7 cellular contexts compared by ENCODE assay signal in genomic region chr20:4083103-4083864, GRCh38.
A peak's percentile ranks its signal among the peaks of the same experiment; 100 is the strongest.
DNase-seq lines count a peak whose midpoint lies in the region; ATAC-seq and TF ChIP-seq lines count a peak whose summit lies in the region.

No MANE protein-coding gene starts in this region.

- H3K9me3 ChIP-seq in HUES64 (ENCODE audit: insufficient read depth, low read depth, low read length) (no peaks in the 10 kb centered on the region), T-helper 17 cell (ENCODE audit: control insufficient read depth, low read length, poor library complexity, severe bottlenecking) (no peaks in the 10 kb centered on the region), skeletal muscle tissue (ENCODE audit: control insufficient read depth in 3 of 3, low read length in 3 of 3) (no peaks in the 10 kb centered on the region)

- ATAC-seq in T-helper 17 cell (no peak), HG03025 (IDR thresholded peaks at IDR 0.05; ENCODE audit: low FRiP score, unreplicated experiment) (no peak)

- H3K27me3 Mint-ChIP-seq in T-helper 17 cell, result no peaks in the 10 kb centered on the region

- peak overlapping the region; percentile 91 for H3K27ac Mint-ChIP-seq in T-helper 17 cell

- peak overlapping the region; percentile 37; the same call in 1 of the 2 replicates for H3K4me3 ChIP-seq in HUES64 (ENCODE audit: low read length)
- H3K4me3 ChIP-seq in fibroblast of pulmonary artery (replicated peaks; ENCODE audit: low read depth, low read length), result no peak overlapping the region
- H3K4me3 ChIP-seq in skeletal muscle tissue (ENCODE audit: low read length in 3 of 3), result no peak overlapping the region

- TF ChIP-seq CTCF in fibroblast of pulmonary artery (IDR thresholded peaks at IDR 0.05; ENCODE audit: low read length, missing control alignments), result no peak

- peak overlapping the region; percentile 75 for H3K4me3 Mint-ChIP-seq in T-helper 17 cell

- H3K36me3 Mint-ChIP-seq in T-helper 17 cell (ENCODE audit: low read depth), result peaks cover 2% of the 10 kb centered on the region

- DNase-seq in T-helper 17 cell, result no peak
- peak; percentile 41 for DNase-seq in fibroblast of pulmonary artery (ENCODE audit: low read depth)
- no peak for DNase-seq in RPMI8226
- no peak for DNase-seq in occipital lobe (lab: John Stamatoyannopoulos, UW)

- H3K9ac ChIP-seq in HUES64 (ENCODE audit: low read depth, low read length) (no peak overlapping the region), skeletal muscle tissue (ENCODE audit: low read depth in 1 of 3, low read length in 3 of 3) (peak overlapping the region in 1 of 3 donors; percentile 10)

- H3K36me3 ChIP-seq in HUES64 (ENCODE audit: insufficient read depth, low read length) (no peaks in the 10 kb centered on the region), skeletal muscle tissue (ENCODE audit: control insufficient read depth in 3 of 3, insufficient read depth in 3 of 3, low read length in 3 of 3) (no peaks in the 10 kb centered on the region)

- H3K27ac ChIP-seq in HUES64 (ENCODE audit: low read depth, low read length), result no peak overlapping the region
- H3K27ac ChIP-seq in skeletal muscle tissue (ENCODE audit: low read depth, low read length), result peak overlapping the region; percentile 17

- H3K4me1 Mint-ChIP-seq in T-helper 17 cell, result peaks cover 28% of the 10 kb centered on the region

- WGBS in HUES64, result 13% methylated on average over 6 of the region's 10 CpGs

- H3K4me1 ChIP-seq in HUES64 (ENCODE audit: insufficient read depth, low read length) (peaks cover 17% of the 10 kb centered on the region; the same call in 1 of the 2 replicates), skeletal muscle tissue (ENCODE audit: control insufficient read depth in 3 of 3, insufficient read depth in 3 of 3, low read length in 3 of 3) (peaks cover 4 to 9% (median 7%) of the 10 kb centered on the region in 3 donors)

- H3K27me3 ChIP-seq in HUES64 (ENCODE audit: insufficient read depth, low read length), result peaks cover 7% of the 10 kb centered on the region
- H3K27me3 ChIP-seq in skeletal muscle tissue (ENCODE audit: control insufficient read depth in 3 of 3, insufficient read depth in 3 of 3, low read length in 3 of 3), result no peaks in the 10 kb centered on the region
